19 cellular contexts compared by ENCODE assay signal in genomic region chr2:57465067-57465466, GRCh38.
DNase-seq lines count a peak whose midpoint lies in the region; ATAC-seq, FAIRE-seq and TF ChIP-seq lines count a peak whose summit lies in the region.
"Had no signal": no experiment of that assay in that cellular context is flagged by ENCODE, and none has a peak within 500 bp of the region (broad histone marks: within the 10 kb centered on the region; RNA-seq: fewer than 3 reads in every experiment).

No MANE protein-coding gene starts in this region.

- H3K9me3 ChIP-seq in Panc1 (ENCODE audit: control insufficient read depth, insufficient read depth, low read depth, low read length), result no peaks in the 10 kb centered on the region
- H3K9me3 ChIP-seq: BE2C, HAP-1 had no signal

- FAIRE-seq in urothelium cell line (lab: Jason Lieb, UNC), result peak; percentile 35
- FAIRE-seq: G401.6, GM12892, GM19239, H1 had no signal

- peak overlapping the region; percentile 53 for H2AFZ ChIP-seq in ACC112 (ENCODE audit: low read length, unreplicated experiment)

- H3K27ac ChIP-seq in ACC112 (ENCODE audit: low read depth, low read length) (no peak overlapping the region), Panc1 (ENCODE audit: low read length) (no peak overlapping the region)
- H3K27ac ChIP-seq: C4-2B had no signal

- ATAC-seq in Panc1 (no peak), HG03565 (IDR thresholded peaks at IDR 0.05; ENCODE audit: unreplicated experiment) (no peak), HG03460 (IDR thresholded peaks at IDR 0.05; ENCODE audit: unreplicated experiment) (no peak)

- in situ Hi-C loops in Panc1 (cut with HindIII; ENCODE audit: low pct_unique_long_range_greater_than_20kb, low sequenced_read_pairs), result no loop called here

- CTCF ChIA-PET in Panc1 (lab: Charles Lee), result no interaction called here

- no peak for TF ChIP-seq CTCF in Panc1 (IDR thresholded peaks at IDR 0.05)

- peak overlapping the region; percentile 54 for H3K4me3 ChIP-seq in ACC112 (ENCODE audit: low read depth, low read length)
- peak overlapping the region; percentile 21 to 35 for H3K4me3 ChIP-seq in Panc1 (ENCODE audit: low read depth in 2 of 2, low read length in 2 of 2)
- H3K4me3 ChIP-seq: HAP-1 had no signal

- H3K27me3 ChIP-seq in ACC112 (ENCODE audit: insufficient read depth, low read length) (no peaks in the 10 kb centered on the region), Panc1 (ENCODE audit: control insufficient read depth, insufficient read depth, low read length) (no peaks in the 10 kb centered on the region)
- H3K27me3 ChIP-seq: BE2C had no signal

- no TSS peak for BruUV-seq in Panc1 (replicated peaks; lab: Mats Ljungman, UMichigan)

- peaks cover 8% of the 10 kb centered on the region for H3K4me1 ChIP-seq in ACC112 (ENCODE audit: control insufficient read depth, insufficient read depth, low read length, unreplicated experiment)
- H3K4me1 ChIP-seq in Panc1 (ENCODE audit: control insufficient read depth, insufficient read depth, low read length), result no peaks in the 10 kb centered on the region; the same call in none of the 2 replicates
- H3K4me1 ChIP-seq: BE2C, HAP-1 had no signal

- intact Hi-C loops in Panc1 (cut with micrococcal nuclease; ENCODE audit: unreplicated experiment), result loop anchor here (10.0 kb wide), 1 partner anchor 90 kb away; no protein-coding TSS in a partner anchor

- H3K36me3 ChIP-seq in ACC112 (ENCODE audit: insufficient read depth, low read length) (no peaks in the 10 kb centered on the region), Panc1 (ENCODE audit: control insufficient read depth, insufficient read depth, low read length) (no peaks in the 10 kb centered on the region)
- H3K36me3 ChIP-seq: BE2C, HAP-1 had no signal

- DNase-seq in M059J (ENCODE audit: low read depth) (peak; percentile 18), Panc1 (ENCODE audit: low read depth, low spot score) (no peak), urothelium cell line (ENCODE audit: low spot score) (peak; percentile 18), HPDE6-E6E7 (ENCODE audit: extremely low spot score) (no peak)
- DNase-seq: BE2C; CD4-positive, alpha-beta memory T cell; DMS79; EL; IMR-90; KBM-7 had no signal

- POLR2A ChIA-PET in Panc1 (lab: Charles Lee), result no interaction called here

- H3K79me2 ChIP-seq in ACC112 (ENCODE audit: control insufficient read depth, insufficient read depth, low read length, unreplicated experiment), result no peaks in the 10 kb centered on the region

Comparison
In these comparisons a context has a peak if more than half of its experiments do, and no peak if none do; other contexts are left out.
1. DNase-seq: peak in M059J (single experiment) and urothelium cell line (single experiment); none in Panc1 (single experiment) and HPDE6-E6E7 (single experiment).